Comparison of ENCODE assay signal across 8 cellular contexts in the genomic region with DNA sequence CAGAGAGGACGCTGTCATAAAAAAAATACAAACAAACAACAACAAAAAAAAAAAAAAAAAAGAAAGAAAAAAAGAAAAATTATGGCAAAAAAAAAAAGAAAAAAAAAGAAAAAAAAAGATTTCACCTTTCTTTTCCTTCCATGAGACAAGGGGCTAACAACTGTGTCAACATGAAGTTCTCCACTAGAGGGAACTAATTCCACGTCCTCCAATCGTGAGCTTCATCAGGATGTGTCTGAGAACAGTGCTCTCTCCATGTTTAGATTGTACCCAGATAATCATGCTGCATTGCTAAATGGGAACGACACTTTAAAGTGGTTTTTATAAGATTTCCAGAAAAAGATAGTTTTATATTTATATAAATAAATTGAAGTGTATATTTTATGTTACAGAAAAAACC.
DNase-seq lines count a peak whose midpoint lies in the region; ATAC-seq and TF ChIP-seq lines count a peak whose summit lies in the region.

No MANE protein-coding gene starts in this region.

- DNase-seq in AG08395 (ENCODE audit: low spot score) = peak; percentile 77
- peak; percentile 73 for DNase-seq in MM.1S
- peak; percentile 58 for DNase-seq in SHP77 treated with DMSO at 0.1 percent for 48 hours (lab: John Stamatoyannopoulos, UW)
- peak in 2 of 9 donors; percentile 8 to 30 for DNase-seq in naive thymus-derived CD4-positive, alpha-beta T cell
- no peak for DNase-seq in stimulated activated CD4-positive, alpha-beta T cell treated with anti-CD3 and anti-CD28 coated beads, Interleukin-2, amount 100 ng/mL, for 48 hours

- no peaks in the 10 kb centered on the region for H3K79me2 ChIP-seq in MM.1S (ENCODE audit: low read length)

- ATAC-seq in GM18498 (IDR thresholded peaks at IDR 0.05; ENCODE audit: unreplicated experiment) (peak; percentile 89), HG02623 (IDR thresholded peaks at IDR 0.05; ENCODE audit: unreplicated experiment) (peak; percentile 85), esophagus mucosa (peak; percentile 69)
- ATAC-seq in naive thymus-derived CD4-positive, alpha-beta T cell = peak; percentile 57

- H3K4me3 ChIP-seq in MM.1S (ENCODE audit: low read length) = no peak overlapping the region
- no peak overlapping the region for H3K4me3 ChIP-seq in naive thymus-derived CD4-positive, alpha-beta T cell (ENCODE audit: low read length)

- POLR2A ChIA-PET in naive thymus-derived CD4-positive, alpha-beta T cell (lab: Charles Lee) = no interaction called here

- peaks cover 0 to 1% (median 0%) of the 10 kb centered on the region in 11 donors for H3K9me3 Mint-ChIP-seq in naive thymus-derived CD4-positive, alpha-beta T cell

- no peaks in the 10 kb centered on the region for H3K36me3 ChIP-seq in MM.1S (replicated peaks; ENCODE audit: insufficient read depth, low read length)
- no peaks in the 10 kb centered on the region for H3K36me3 ChIP-seq in naive thymus-derived CD4-positive, alpha-beta T cell (ENCODE audit: control insufficient read depth in 2 of 3, insufficient read depth in 3 of 3, low read length in 3 of 3)

- no peaks in the 10 kb centered on the region for H3K4me1 ChIP-seq in MM.1S (ENCODE audit: low read length)
- no peaks in the 10 kb centered on the region for H3K4me1 ChIP-seq in naive thymus-derived CD4-positive, alpha-beta T cell (ENCODE audit: control insufficient read depth in 2 of 2, insufficient read depth in 2 of 2, low read length in 2 of 2)

- TF ChIP-seq CTCF in MM.1S (IDR thresholded peaks at IDR 0.05; ENCODE audit: low read length) = peak; percentile 58

- peaks cover 0 to 2% (median 0%) of the 10 kb centered on the region in 7 donors for H3K4me1 Mint-ChIP-seq in naive thymus-derived CD4-positive, alpha-beta T cell

- peaks cover 0 to 23% (median 6%) of the 10 kb centered on the region in 5 donors for H3K27me3 Mint-ChIP-seq in naive thymus-derived CD4-positive, alpha-beta T cell

- no peaks in the 10 kb centered on the region for H3K9me2 ChIP-seq in MM.1S (replicated peaks; ENCODE audit: insufficient read depth, low read length)

- H4K20me1 ChIP-seq in MM.1S (ENCODE audit: insufficient read depth, low read length) = no peaks in the 10 kb centered on the region

- no peak overlapping the region for H3K27ac Mint-ChIP-seq in naive thymus-derived CD4-positive, alpha-beta T cell

- H3K27me3 ChIP-seq in MM.1S (replicated peaks; ENCODE audit: insufficient read depth, low read length) = no peaks in the 10 kb centered on the region
- H3K27me3 ChIP-seq in naive thymus-derived CD4-positive, alpha-beta T cell (ENCODE audit: control insufficient read depth in 2 of 2, insufficient read depth in 2 of 2, low read length in 2 of 2) = no peaks in the 10 kb centered on the region

- H3K27ac ChIP-seq in MM.1S (ENCODE audit: low read length) = no peak overlapping the region
- no peak overlapping the region for H3K27ac ChIP-seq in naive thymus-derived CD4-positive, alpha-beta T cell (ENCODE audit: low read depth, low read length)

- H3K4me3 Mint-ChIP-seq in naive thymus-derived CD4-positive, alpha-beta T cell = no peak overlapping the region

- intact Hi-C loops in naive thymus-derived CD4-positive, alpha-beta T cell (cut with micrococcal nuclease) = loop anchor here (2.0 to 10.0 kb wide), 3 partner anchors 141 to 1013 kb away; no protein-coding TSS in a partner anchor

- H3K36me3 Mint-ChIP-seq in naive thymus-derived CD4-positive, alpha-beta T cell = no peaks in the 10 kb centered on the region

- no peak overlapping the region for H3K9ac ChIP-seq in MM.1S (ENCODE audit: low read length)

- no peaks in the 10 kb centered on the region for H3K9me3 ChIP-seq in MM.1S (replicated peaks; ENCODE audit: insufficient read depth, low read length)
- H3K9me3 ChIP-seq in naive thymus-derived CD4-positive, alpha-beta T cell (ENCODE audit: control insufficient read depth in 2 of 3, low read length in 3 of 3) = no peaks in the 10 kb centered on the region

- H2AFZ ChIP-seq in MM.1S (ENCODE audit: low read length) = no peak overlapping the region

- CTCF ChIA-PET in naive thymus-derived CD4-positive, alpha-beta T cell (lab: Charles Lee) = no interaction called here

- no peaks in the 10 kb centered on the region for H3F3A ChIP-seq in MM.1S (ENCODE audit: insufficient read depth, low read length)

- no peak overlapping the region for H3K4me2 ChIP-seq in MM.1S (ENCODE audit: low read depth, low read length)

Comparison
In these comparisons a context has a peak if more than half of its experiments do, and no peak if none do; other contexts are left out.
1. DNase-seq: peak in AG08395 (single experiment), MM.1S (single experiment) and SHP77 treated with DMSO at 0.1 percent for 48 hours (single experiment); none in stimulated activated CD4-positive, alpha-beta T cell treated with anti-CD3 and anti-CD28 coated beads, Interleukin-2, amount 100 ng/mL, for 48 hours (0 of 2).
2. Peak in every context shown above with its lines, with median percentiles within 50 percentile points of each other: ATAC-seq.